In the genomic region with DNA sequence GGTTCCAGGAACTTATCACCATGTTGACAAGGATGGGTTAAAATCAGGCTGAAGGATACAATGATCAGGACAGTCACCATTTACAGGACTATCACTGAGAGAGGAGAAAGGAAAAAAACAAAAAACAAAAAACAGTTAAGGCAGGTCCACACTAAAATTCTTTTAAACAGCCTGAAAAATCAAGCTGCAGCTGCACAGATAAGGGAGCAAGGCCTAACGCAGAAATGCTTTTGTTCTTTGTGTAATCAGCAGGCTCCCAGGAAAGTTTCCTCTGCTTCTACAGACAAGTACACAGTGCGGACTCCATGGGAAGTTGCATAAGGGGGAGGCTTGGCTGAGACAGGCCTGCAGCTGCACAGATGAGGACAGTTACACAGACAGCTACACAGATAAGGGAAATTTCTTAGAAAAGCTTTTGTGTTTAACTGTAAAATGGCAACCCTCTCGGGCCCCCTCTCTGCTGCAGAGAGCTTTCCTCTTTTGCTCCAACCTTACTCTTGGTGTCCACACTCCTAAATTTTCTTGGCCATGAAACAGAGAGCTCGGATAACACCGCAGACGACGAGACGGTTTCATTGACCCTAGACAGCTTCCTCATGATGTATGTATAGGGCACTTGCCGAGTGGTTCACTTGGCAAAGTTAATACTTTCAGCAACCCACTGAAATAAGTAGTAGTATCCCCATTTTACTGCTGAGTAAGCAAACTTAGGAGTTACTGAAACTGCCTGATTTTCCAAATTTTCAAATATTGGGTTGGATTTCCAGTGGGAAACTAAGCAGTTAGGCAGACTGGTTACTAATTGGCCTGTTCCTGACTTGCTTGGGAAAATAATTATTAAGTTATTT, we compare ENCODE assay signal across 1 cellular context.
TF ChIP-seq lines count a peak whose summit lies in the region.

No MANE protein-coding gene starts in this region.

TF ChIP-seq in H1, 55 proteins besides CTCF, POLR2A, EP300 and RAD21:
- TF ChIP-seq MAFK (IDR thresholded peaks at IDR 0.05; ENCODE audit: low read depth, low read length) (peak; percentile 93), CBX8 (IDR thresholded peaks at IDR 0.05; ENCODE audit: borderline replicate concordance, low read depth, low read length) (no peak)
